Comparison of ENCODE assay signal across 6 cellular contexts in the genomic region with DNA sequence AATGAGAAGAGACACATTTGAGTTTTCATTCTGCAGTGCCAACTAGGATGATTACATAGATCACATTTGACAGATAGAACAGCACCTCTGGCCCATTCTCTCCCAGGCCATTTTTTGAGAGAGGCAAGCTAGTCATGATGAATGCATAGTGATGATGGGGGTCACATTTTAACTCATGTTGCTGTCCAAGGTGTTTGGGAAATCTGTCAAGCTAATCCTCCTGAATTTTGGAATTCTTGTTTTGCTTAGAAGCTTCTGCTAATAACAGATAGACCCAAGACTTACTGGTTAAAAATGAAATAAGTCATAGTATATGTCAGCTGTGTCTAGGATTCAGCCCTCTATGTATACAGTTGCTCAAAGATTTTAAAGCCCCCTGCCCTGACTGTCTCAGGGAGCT.
"Had no signal": no experiment of that assay in that cellular context is flagged by ENCODE, and none has a peak within 500 bp of the region (broad histone marks: within the 10 kb centered on the region; RNA-seq: fewer than 3 reads in every experiment).

No MANE protein-coding gene starts in this region.

- ATAC-seq: GM23338, HCT116 had no signal

- H3K27ac ChIP-seq: KMS-11 had no signal

- H3K27ac Mint-ChIP-seq: GM23338, H9 had no signal

- H3K4me3 Mint-ChIP-seq: GM23338, H9 had no signal

- DNase-seq: H9, IMR-90, KBM-7 had no signal

- H3K4me3 ChIP-seq: GM23338 had no signal

- H3K9ac ChIP-seq: KMS-11 had no signal

- H3K9me3 Mint-ChIP-seq: GM23338, H9 had no signal

- H3K4me1 Mint-ChIP-seq: GM23338, H9 had no signal
